1 cellular context compared by ENCODE assay signal in the genomic region with DNA sequence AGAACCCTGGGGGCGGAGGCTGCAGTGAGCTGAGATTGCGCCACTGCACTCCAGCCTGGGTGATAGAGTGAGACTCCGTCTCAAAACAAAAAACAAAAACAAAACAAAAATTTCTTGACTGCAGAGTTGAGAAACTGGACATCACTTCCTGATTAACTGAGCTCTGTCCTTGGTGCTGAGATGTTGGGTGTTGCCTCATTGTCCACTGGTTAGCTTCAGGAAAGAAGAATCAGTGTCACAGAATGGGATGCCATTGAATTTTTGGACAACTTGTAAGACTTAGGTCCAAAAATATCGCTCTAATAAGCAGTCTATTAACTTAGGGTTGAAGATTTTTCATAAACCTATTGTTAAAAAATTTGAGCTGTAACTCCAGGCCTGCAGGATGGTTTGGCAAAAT.
TF ChIP-seq lines count a peak whose summit lies in the region.

No MANE protein-coding gene starts in this region.

TF ChIP-seq in A549, 52 proteins besides CTCF, POLR2A, EP300 and RAD21 (continued from another document):
- TF ChIP-seq, protein P1, sequence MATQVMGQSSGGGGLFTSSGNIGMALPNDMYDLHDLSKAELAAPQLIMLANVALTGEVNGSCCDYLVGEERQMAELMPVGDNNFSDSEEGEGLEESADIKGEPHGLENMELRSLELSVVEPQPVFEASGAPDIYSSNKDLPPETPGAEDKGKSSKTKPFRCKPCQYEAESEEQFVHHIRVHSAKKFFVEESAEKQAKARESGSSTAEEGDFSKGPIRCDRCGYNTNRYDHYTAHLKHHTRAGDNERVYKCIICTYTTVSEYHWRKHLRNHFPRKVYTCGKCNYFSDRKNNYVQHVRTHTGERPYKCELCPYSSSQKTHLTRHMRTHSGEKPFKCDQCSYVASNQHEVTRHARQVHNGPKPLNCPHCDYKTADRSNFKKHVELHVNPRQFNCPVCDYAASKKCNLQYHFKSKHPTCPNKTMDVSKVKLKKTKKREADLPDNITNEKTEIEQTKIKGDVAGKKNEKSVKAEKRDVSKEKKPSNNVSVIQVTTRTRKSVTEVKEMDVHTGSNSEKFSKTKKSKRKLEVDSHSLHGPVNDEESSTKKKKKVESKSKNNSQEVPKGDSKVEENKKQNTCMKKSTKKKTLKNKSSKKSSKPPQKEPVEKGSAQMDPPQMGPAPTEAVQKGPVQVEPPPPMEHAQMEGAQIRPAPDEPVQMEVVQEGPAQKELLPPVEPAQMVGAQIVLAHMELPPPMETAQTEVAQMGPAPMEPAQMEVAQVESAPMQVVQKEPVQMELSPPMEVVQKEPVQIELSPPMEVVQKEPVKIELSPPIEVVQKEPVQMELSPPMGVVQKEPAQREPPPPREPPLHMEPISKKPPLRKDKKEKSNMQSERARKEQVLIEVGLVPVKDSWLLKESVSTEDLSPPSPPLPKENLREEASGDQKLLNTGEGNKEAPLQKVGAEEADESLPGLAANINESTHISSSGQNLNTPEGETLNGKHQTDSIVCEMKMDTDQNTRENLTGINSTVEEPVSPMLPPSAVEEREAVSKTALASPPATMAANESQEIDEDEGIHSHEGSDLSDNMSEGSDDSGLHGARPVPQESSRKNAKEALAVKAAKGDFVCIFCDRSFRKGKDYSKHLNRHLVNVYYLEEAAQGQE (IDR thresholded peaks at IDR 0.05) = peak; percentile 87
TF ChIP-seq in A549: peak in this region for 2.
